29 cellular contexts compared by ENCODE assay signal in the genomic region with DNA sequence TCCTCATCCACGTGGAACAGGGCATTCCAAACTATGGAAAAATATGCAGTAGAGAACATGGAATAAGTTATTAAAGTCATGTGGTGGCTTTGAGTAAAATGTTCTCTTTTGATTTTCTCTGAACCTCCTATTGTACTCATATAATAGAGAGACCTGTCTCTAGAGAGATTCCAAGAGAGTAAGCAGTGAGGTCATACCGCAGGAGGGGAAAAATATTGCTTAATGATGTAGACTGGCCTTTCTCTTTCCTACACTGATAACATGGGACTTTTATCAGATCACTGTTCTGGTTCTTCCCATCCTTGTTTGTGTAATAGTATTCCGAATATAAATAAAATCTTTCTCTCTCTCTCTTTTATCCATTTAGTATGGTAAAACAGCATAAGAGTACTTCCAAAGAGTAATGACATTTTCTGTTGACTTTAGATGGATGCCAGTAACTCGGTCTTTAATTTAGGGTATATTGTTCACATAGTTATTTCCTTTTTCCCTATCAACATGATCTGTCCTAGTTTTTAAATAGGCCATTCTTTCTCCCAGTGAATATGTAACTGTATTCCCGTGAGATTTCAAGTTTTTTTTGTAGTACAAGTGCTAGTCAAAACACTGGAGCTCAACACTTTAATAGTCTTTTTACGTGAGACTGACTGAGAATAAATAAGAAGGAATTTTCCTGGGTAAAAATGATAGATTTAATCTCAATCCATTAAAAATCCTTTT.
"Had no signal": no experiment of that assay in that cellular context is flagged by ENCODE, and none has a peak within 500 bp of the region (broad histone marks: within the 10 kb centered on the region; RNA-seq: fewer than 3 reads in every experiment).

No MANE protein-coding gene starts in this region.

- H3K27ac Mint-ChIP-seq: activated CD4-positive, alpha-beta memory T cell treated with anti-CD3 and anti-CD28 coated beads, Interleukin-2, amount 10 ng/mL, durations not matched to agents 7 days and 5 days; activated CD4-positive, alpha-beta T cell treated with anti-CD3 and anti-CD28 coated beads, Interleukin-2, amount 10 ng/mL, durations not matched to agents 7 days and 5 days; activated naive CD4-positive, alpha-beta T cell treated with anti-CD3 and anti-CD28 coated beads, Interleukin-2, amount 10 ng/mL, durations not matched to agents 7 days and 5 days; activated naive CD4-positive, alpha-beta T cell treated with anti-CD3 and anti-CD28 coated beads, Interleukin-2, amount 50 U/mL, for 72 hours; activated naive CD8-positive, alpha-beta T cell treated with anti-CD3 and anti-CD28 coated beads, Interleukin-2, amount 10 ng/mL, durations not matched to agents 7 days and 5 days; activated T-cell treated with anti-CD3 and anti-CD28 coated beads, Interleukin-2, amount 50 U/mL, for 24 hours; activated T-cell treated with anti-CD3 and anti-CD28 coated beads, Interleukin-2, amount 50 U/mL, for 72 hours; dendritic cell treated with granulocyte-macrophage colony-stimulating factor and Interleukin-4, amounts not matched to agents 40 ng/mL and 50 ng/mL, for 4 days; effector memory CD8-positive, alpha-beta T cell; WTC11 had no signal

- H3K4me1 ChIP-seq: breast epithelium, esophagus squamous epithelium had no signal

- H3K27ac ChIP-seq: breast epithelium, cardiac muscle cell, coronary artery, epithelial cell of prostate, esophagus squamous epithelium had no signal

- DNase-seq: activated CD4-positive, alpha-beta memory T cell treated with anti-CD3 and anti-CD28 coated beads, Interleukin-2, amount 10 ng/mL, durations not matched to agents 7 days and 5 days; activated CD4-positive, alpha-beta T cell treated with anti-CD3 and anti-CD28 coated beads for 1 hour; activated CD4-positive, alpha-beta T cell treated with anti-CD3 and anti-CD28 coated beads for 4 hours; activated CD4-positive, alpha-beta T cell treated with anti-CD3 and anti-CD28 coated beads, Interleukin-2, amount 10 ng/mL, durations not matched to agents 7 days and 5 days; activated CD4-positive, alpha-beta T cell treated with anti-CD3 and anti-CD28 coated beads, Interleukin-2, amount 50 U/mL, for 4 hours; activated CD8-positive, alpha-beta memory T cell treated with anti-CD3 and anti-CD28 coated beads, Interleukin-2, amount 50 U/mL, for 48 hours; activated gamma-delta T cell; activated naive CD4-positive, alpha-beta T cell; activated naive CD4-positive, alpha-beta T cell treated with anti-CD3 and anti-CD28 coated beads, Interleukin-2, amount 10 ng/mL, durations not matched to agents 7 days and 5 days; activated naive CD8-positive, alpha-beta T cell treated with anti-CD3 and anti-CD28 coated beads, Interleukin-2, amount 10 ng/mL, durations not matched to agents 7 days and 5 days; activated T-cell treated with anti-CD3 and anti-CD28 coated beads for 4 hours; activated T-cell treated with anti-CD3 and anti-CD28 coated beads, Interleukin-2, amount 50 U/mL, for 24 hours; activated T-cell treated with anti-CD3 and anti-CD28 coated beads, Interleukin-2, amount 50 U/mL, for 72 hours; effector CD4-positive, alpha-beta T cell; effector memory CD8-positive, alpha-beta T cell; esophagus squamous epithelium; foreskin fibroblast; head of caudate nucleus; T-helper 2 cell had no signal

- H3K9me3 Mint-ChIP-seq: activated naive CD4-positive, alpha-beta T cell treated with anti-CD3 and anti-CD28 coated beads, Interleukin-2, amount 10 ng/mL, durations not matched to agents 7 days and 5 days; activated T-cell treated with anti-CD3 and anti-CD28 coated beads, Interleukin-2, amount 50 U/mL, for 72 hours; central memory CD8-positive, alpha-beta T cell; effector memory CD8-positive, alpha-beta T cell had no signal

- H3K27me3 Mint-ChIP-seq: activated CD4-positive, alpha-beta memory T cell treated with anti-CD3 and anti-CD28 coated beads, Interleukin-2, amount 10 ng/mL, durations not matched to agents 7 days and 5 days; activated naive CD4-positive, alpha-beta T cell treated with anti-CD3 and anti-CD28 coated beads, Interleukin-2, amount 10 ng/mL, durations not matched to agents 7 days and 5 days; activated naive CD8-positive, alpha-beta T cell treated with anti-CD3 and anti-CD28 coated beads, Interleukin-2, amount 10 ng/mL, durations not matched to agents 7 days and 5 days; activated T-cell treated with anti-CD3 and anti-CD28 coated beads, Interleukin-2, amount 50 U/mL, for 24 hours; brain; central memory CD8-positive, alpha-beta T cell; dendritic cell treated with granulocyte-macrophage colony-stimulating factor and Interleukin-4, amounts not matched to agents 40 ng/mL and 50 ng/mL, for 4 days; effector memory CD8-positive, alpha-beta T cell had no signal

- H3K4me3 Mint-ChIP-seq: activated CD4-positive, alpha-beta memory T cell treated with anti-CD3 and anti-CD28 coated beads, Interleukin-2, amount 10 ng/mL, durations not matched to agents 7 days and 5 days; activated CD4-positive, alpha-beta T cell treated with anti-CD3 and anti-CD28 coated beads, Interleukin-2, amount 10 ng/mL, durations not matched to agents 7 days and 5 days; activated naive CD4-positive, alpha-beta T cell treated with anti-CD3 and anti-CD28 coated beads, Interleukin-2, amount 10 ng/mL, durations not matched to agents 7 days and 5 days; activated naive CD8-positive, alpha-beta T cell treated with anti-CD3 and anti-CD28 coated beads, Interleukin-2, amount 10 ng/mL, durations not matched to agents 7 days and 5 days; activated T-cell treated with anti-CD3 and anti-CD28 coated beads, Interleukin-2, amount 50 U/mL, for 24 hours; activated T-cell treated with anti-CD3 and anti-CD28 coated beads, Interleukin-2, amount 50 U/mL, for 72 hours; brain; central memory CD8-positive, alpha-beta T cell; dendritic cell treated with granulocyte-macrophage colony-stimulating factor and Interleukin-4, amounts not matched to agents 40 ng/mL and 50 ng/mL, for 4 days; effector memory CD8-positive, alpha-beta T cell; WTC11 had no signal

- H3K36me3 ChIP-seq: ascending aorta, breast epithelium, cardiac muscle cell, esophagus squamous epithelium had no signal

- H3K9me3 ChIP-seq: ascending aorta, breast epithelium, esophagus squamous epithelium had no signal

- H3K36me3 Mint-ChIP-seq: activated naive CD4-positive, alpha-beta T cell treated with anti-CD3 and anti-CD28 coated beads, Interleukin-2, amount 10 ng/mL, durations not matched to agents 7 days and 5 days; activated naive CD8-positive, alpha-beta T cell treated with anti-CD3 and anti-CD28 coated beads, Interleukin-2, amount 10 ng/mL, durations not matched to agents 7 days and 5 days; brain had no signal

- H3K27me3 ChIP-seq: ascending aorta, breast epithelium, cardiac muscle cell, esophagus squamous epithelium had no signal

- ATAC-seq: activated naive CD4-positive, alpha-beta T cell treated with anti-CD3 and anti-CD28 coated beads, Interleukin-2, amount 50 U/mL, for 72 hours; activated T-cell treated with anti-CD3 and anti-CD28 coated beads, Interleukin-2, amount 50 U/mL, for 72 hours; effector memory CD8-positive, alpha-beta T cell; WTC11 had no signal

- H3K4me3 ChIP-seq: ascending aorta, breast epithelium, cardiac muscle cell, coronary artery, esophagus squamous epithelium had no signal

- H3K4me1 Mint-ChIP-seq: activated CD4-positive, alpha-beta memory T cell treated with anti-CD3 and anti-CD28 coated beads, Interleukin-2, amount 10 ng/mL, durations not matched to agents 7 days and 5 days; activated CD4-positive, alpha-beta T cell treated with anti-CD3 and anti-CD28 coated beads, Interleukin-2, amount 10 ng/mL, durations not matched to agents 7 days and 5 days; activated naive CD4-positive, alpha-beta T cell treated with anti-CD3 and anti-CD28 coated beads, Interleukin-2, amount 10 ng/mL, durations not matched to agents 7 days and 5 days; activated naive CD8-positive, alpha-beta T cell treated with anti-CD3 and anti-CD28 coated beads, Interleukin-2, amount 10 ng/mL, durations not matched to agents 7 days and 5 days; central memory CD8-positive, alpha-beta T cell had no signal
